Comparison of ENCODE assay signal across 23 cellular contexts in the genomic region with DNA sequence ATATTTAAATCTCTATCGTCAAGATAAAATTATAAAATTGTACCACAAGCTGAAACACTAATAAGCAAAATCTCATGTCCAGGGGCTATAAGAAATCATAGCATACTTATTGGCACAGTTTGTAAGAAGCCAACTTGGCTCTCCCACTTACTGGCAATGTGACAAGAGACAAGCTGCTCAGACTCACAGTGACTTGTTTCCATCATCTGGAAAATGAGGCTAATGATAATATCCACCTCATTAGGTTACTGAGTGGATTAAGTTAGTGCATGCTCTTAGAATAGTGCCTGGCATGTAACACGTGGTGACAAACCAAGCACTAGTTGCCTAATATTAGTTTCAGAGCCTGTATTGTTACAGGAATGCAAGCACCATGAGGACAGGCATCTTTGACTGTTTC.
"Had no signal": no experiment of that assay in that cellular context is flagged by ENCODE, and none has a peak within 500 bp of the region (broad histone marks: within the 10 kb centered on the region; RNA-seq: fewer than 3 reads in every experiment).

No MANE protein-coding gene starts in this region.

- FAIRE-seq: endothelial cell of umbilical vein had no signal

- H3K9me3 ChIP-seq: heart right ventricle, left lung, lower lobe of right lung, ovary, prostate gland, testis, tibial nerve had no signal

- H3K27ac ChIP-seq: coronary artery, heart right ventricle, left lung, lower lobe of right lung, neural progenitor cell, ovary, prostate gland, skin epidermis, testis, tibial nerve had no signal

- DNase-seq: effector CD4-positive, alpha-beta T cell; endodermal cell; erythroblast; heart right ventricle; hypothalamus; islet precursor cell; left lung; lower lobe of right lung; natural killer cell; nucleus accumbens; ovary; stimulated activated CD4-positive, alpha-beta T cell treated with anti-CD3 and anti-CD28 coated beads, Interleukin-2, amount 100 ng/mL, for 24 hours; stimulated activated CD4-positive, alpha-beta T cell treated with anti-CD3 and anti-CD28 coated beads, Interleukin-4, amount 100 ng/mL, for 4 hours; stimulated activated naive B cell treated with anti-CD40 and anti-IgM and Interleukin-4, amounts not matched to agents 10 μg/mL and 1 μg/mL and 100 μg/mL, for 72 hours; stimulated activated naive CD8-positive, alpha-beta T cell treated with anti-CD3 and anti-CD28 coated beads, Interleukin-15, amount 100 ng/mL, for 72 hours; testis had no signal

- H3K4me1 ChIP-seq: heart right ventricle, left lung, lower lobe of right lung, neural progenitor cell, prostate gland, testis had no signal

- H3K4me2 ChIP-seq: neural progenitor cell had no signal

- H3K9ac ChIP-seq: neural progenitor cell had no signal

- H3K36me3 ChIP-seq: heart right ventricle, left lung, lower lobe of right lung, ovary, prostate gland had no signal

- H2AFZ ChIP-seq: neural progenitor cell had no signal

- ATAC-seq: left lung; lower lobe of right lung; natural killer cell; sciatic nerve; stimulated activated naive B cell treated with anti-CD40 and anti-IgM and Interleukin-4, amounts not matched to agents 10 μg/mL and 1 μg/mL and 100 μg/mL, for 72 hours; stimulated activated naive CD8-positive, alpha-beta T cell treated with anti-CD3 and anti-CD28 coated beads, Interleukin-15, amount 100 ng/mL, for 72 hours had no signal

- H3K4me3 ChIP-seq: coronary artery, heart right ventricle, left lung, lower lobe of right lung, neural progenitor cell, ovary, prostate gland, skin epidermis, testis, tibial nerve had no signal

- H3K27me3 ChIP-seq: heart right ventricle, left lung, neural progenitor cell, ovary, testis, tibial nerve had no signal
